8 cellular contexts compared by ENCODE assay signal in the genomic region with DNA sequence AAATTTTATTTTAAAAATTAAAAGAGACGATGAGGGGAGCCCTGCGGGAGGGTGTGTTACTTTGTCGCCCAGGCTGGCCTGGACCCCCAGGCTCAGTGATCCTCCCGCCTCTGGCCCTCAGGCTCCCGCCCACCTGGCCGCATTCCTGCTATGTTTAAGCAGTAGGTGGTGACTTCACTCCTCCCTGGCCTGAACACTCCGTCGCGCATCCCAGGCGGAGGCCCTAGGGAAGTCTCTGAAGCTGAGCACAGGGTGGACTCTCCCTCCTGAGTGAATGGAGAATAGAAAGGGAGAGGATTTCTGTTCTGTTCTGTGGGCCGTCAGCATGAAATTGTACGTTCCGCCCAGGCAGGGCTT. TPM values are rescaled to one million over a fixed set of nuclear protein-coding genes. Genes with fewer than 3 reads are reported as not detected.
A peak's percentile ranks its signal among the peaks of the same experiment; 100 is the strongest.
DNase-seq lines count a peak whose midpoint lies in the region; ATAC-seq and TF ChIP-seq lines count a peak whose summit lies in the region.
"Not testable (repeated sequence)": the region's sequence is repeated elsewhere in the genome, so short reads cannot be mapped to it uniquely, and the experiment has no call there.

No MANE protein-coding gene starts in this region.

- H3K4me3 ChIP-seq in Panc1 (ENCODE audit: low read depth in 2 of 2, low read length in 2 of 2) (peak overlapping the region; percentile 80 to 96), neuronal stem cell (ENCODE audit: low read length in 2 of 2) (peak overlapping the region; percentile 67 to 84), testis (peak overlapping the region; percentile 65 to 77)

- H3K79me1 ChIP-seq in neuronal stem cell (ENCODE audit: low read depth, low read length) = not testable (repeated sequence)

- not testable (repeated sequence) for H3K4me1 ChIP-seq in Panc1 (ENCODE audit: control insufficient read depth, insufficient read depth, low read length); neuronal stem cell (ENCODE audit: control insufficient read depth in 2 of 2, insufficient read depth in 1 of 2, low read depth in 1 of 2, low read length in 2 of 2); testis

- POLR2A ChIA-PET in Panc1 (lab: Charles Lee) = not testable (repeated sequence)

- peaks cover 30% of the 10 kb centered on the region for H3K9me3 Mint-ChIP-seq in activated naive CD4-positive, alpha-beta T cell treated with anti-CD3 and anti-CD28 coated beads, Interleukin-2, amount 50 U/mL, for 24 hours
- not testable (repeated sequence) for H3K9me3 Mint-ChIP-seq in endothelial cell (ENCODE audit: unreplicated experiment)
- H3K9me3 Mint-ChIP-seq in immature natural killer cell = peaks cover 8 to 21% (median 15%) of the 10 kb centered on the region in 6 donors

- intact Hi-C loops in Panc1 (cut with micrococcal nuclease; ENCODE audit: unreplicated experiment); testis (cut with DNase I; ENCODE audit: low total_unique reads): not testable (repeated sequence)

- not testable (repeated sequence) for H2BK120ac ChIP-seq in neuronal stem cell (ENCODE audit: low read depth, low read length)

- BruUV-seq in Panc1 (replicated peaks; lab: Mats Ljungman, UMichigan) = TSS peak; percentile 83

- H3K4me3 Mint-ChIP-seq in activated naive CD4-positive, alpha-beta T cell treated with anti-CD3 and anti-CD28 coated beads, Interleukin-2, amount 50 U/mL, for 24 hours = peak overlapping the region; percentile 93
- H3K4me3 Mint-ChIP-seq in endothelial cell (ENCODE audit: unreplicated experiment) (peak overlapping the region; percentile 96), immature natural killer cell (peak overlapping the region; percentile 89 to 96 (median 95))

- H3K27me3 Mint-ChIP-seq in activated naive CD4-positive, alpha-beta T cell treated with anti-CD3 and anti-CD28 coated beads, Interleukin-2, amount 50 U/mL, for 24 hours; endothelial cell (ENCODE audit: unreplicated experiment); immature natural killer cell (ENCODE audit: low read depth in 3 of 3): not testable (repeated sequence)

- not testable (repeated sequence) for TF ChIP-seq POLR2A in testis (IDR thresholded peaks at IDR 0.05)

- H2AFZ ChIP-seq in neuronal stem cell (ENCODE audit: low read length) = peak overlapping the region; percentile 88

- not testable (repeated sequence) for H3K9ac ChIP-seq in neuronal stem cell (ENCODE audit: low read depth, low read length, poor library complexity)

- in situ Hi-C loops in Panc1 (cut with HindIII; ENCODE audit: low pct_unique_long_range_greater_than_20kb, low sequenced_read_pairs) = not testable (repeated sequence)

- H3K4me2 ChIP-seq in neuronal stem cell (ENCODE audit: insufficient read depth, low read length, poor library complexity, severe bottlenecking) = peak overlapping the region; percentile 96

- not testable (repeated sequence) for TF ChIP-seq CTCF in Panc1 (IDR thresholded peaks at IDR 0.05); endothelial cell (IDR thresholded peaks at IDR 0.05; ENCODE audit: unreplicated experiment); testis (IDR thresholded peaks at IDR 0.05)

- ATAC-seq in HG03442 (IDR thresholded peaks at IDR 0.05; ENCODE audit: unreplicated experiment) (peak; percentile 6), Panc1 (peak; percentile 70)

- H3K14ac ChIP-seq in neuronal stem cell (ENCODE audit: low read length) = not testable (repeated sequence)

- peak overlapping the region; percentile 89 for H3K18ac ChIP-seq in neuronal stem cell (ENCODE audit: low read length)

- not testable (repeated sequence) for H3K27me3 ChIP-seq in Panc1 (ENCODE audit: control insufficient read depth, insufficient read depth, low read length); neuronal stem cell (ENCODE audit: control insufficient read depth in 3 of 3, insufficient read depth in 3 of 3, low read depth in 1 of 3, low read length in 3 of 3); testis

- peaks cover 38% of the 10 kb centered on the region for H3K36me3 Mint-ChIP-seq in activated naive CD4-positive, alpha-beta T cell treated with anti-CD3 and anti-CD28 coated beads, Interleukin-2, amount 50 U/mL, for 24 hours
- H3K36me3 Mint-ChIP-seq in endothelial cell (ENCODE audit: low read depth, unreplicated experiment) (peaks cover 40% of the 10 kb centered on the region), immature natural killer cell (peaks cover 33 to 36% (median 35%) of the 10 kb centered on the region in 3 donors)

- not testable (repeated sequence) for H3K9me3 ChIP-seq in Panc1 (ENCODE audit: control insufficient read depth, insufficient read depth, low read depth, low read length); testis
- H3K9me3 ChIP-seq in neuronal stem cell (replicated peaks in 1 of 2; ENCODE audit: control insufficient read depth in 2 of 2, insufficient read depth in 1 of 2, low read depth in 1 of 2, low read length in 2 of 2) = peaks cover 0 to 12% of the 10 kb centered on the region in 2 donors

- H3K4me1 Mint-ChIP-seq in activated naive CD4-positive, alpha-beta T cell treated with anti-CD3 and anti-CD28 coated beads, Interleukin-2, amount 50 U/mL, for 24 hours = peaks cover 25% of the 10 kb centered on the region
- H3K4me1 Mint-ChIP-seq in endothelial cell (ENCODE audit: unreplicated experiment) (peaks cover 12% of the 10 kb centered on the region), immature natural killer cell (peaks cover 36 to 53% of the 10 kb centered on the region in 2 donors)

- H3K27ac Mint-ChIP-seq in activated naive CD4-positive, alpha-beta T cell treated with anti-CD3 and anti-CD28 coated beads, Interleukin-2, amount 50 U/mL, for 24 hours = not testable (repeated sequence)
- peak overlapping the region; percentile 98 for H3K27ac Mint-ChIP-seq in endothelial cell (ENCODE audit: unreplicated experiment)
- H3K27ac Mint-ChIP-seq in immature natural killer cell = peak overlapping the region; percentile 89 to 97 (median 94)

- not testable (repeated sequence) for H4K91ac ChIP-seq in neuronal stem cell (ENCODE audit: low read depth, low read length, poor library complexity)

- not testable (repeated sequence) for H2BK12ac ChIP-seq in neuronal stem cell (ENCODE audit: low read length)

- H2BK15ac ChIP-seq in neuronal stem cell (ENCODE audit: low read length) = not testable (repeated sequence)

- H3K36me3 ChIP-seq in Panc1 (ENCODE audit: control insufficient read depth, insufficient read depth, low read length); testis (ENCODE audit: low read depth, missing control alignments): not testable (repeated sequence)
- peaks cover 6 to 30% of the 10 kb centered on the region in 2 donors for H3K36me3 ChIP-seq in neuronal stem cell (replicated peaks in 1 of 2; ENCODE audit: control insufficient read depth in 2 of 2, insufficient read depth in 2 of 2, low read length in 2 of 2)

- H2BK5ac ChIP-seq in neuronal stem cell (ENCODE audit: low read length) = not testable (repeated sequence)

- WGBS in neuronal stem cell (ENCODE audit: extremely low coverage in 2 of 2, insufficient read length in 2 of 2, insufficient replicate concordance in 1 of 2), 2 donors = no CpG with 5 or more reads among the region's 13 CpGs
- 1 to 4% methylated on average over 13 of the region's 13 CpGs for WGBS in testis, 2 donors

- not testable (repeated sequence) for H2AK5ac ChIP-seq in neuronal stem cell (ENCODE audit: low read depth, low read length)

- CTCF ChIA-PET in Panc1 (lab: Charles Lee) = not testable (repeated sequence)

- not testable (repeated sequence) for H3K4ac ChIP-seq in neuronal stem cell (ENCODE audit: low read length)

- peak overlapping the region; percentile 54 for H3K27ac ChIP-seq in Panc1 (ENCODE audit: low read length)
- peak overlapping the region; percentile 95 for H3K27ac ChIP-seq in neuronal stem cell (replicated peaks; ENCODE audit: low read length)
- peak overlapping the region; percentile 51 to 73 for H3K27ac ChIP-seq in testis

- DNase-seq in COLO668 (lab: John Stamatoyannopoulos, UW; ENCODE audit: unreplicated experiment) = peak; percentile 36
- not testable (repeated sequence) for DNase-seq in Panc1 (ENCODE audit: low read depth, low spot score); endothelial cell (ENCODE audit: low spot score); immature natural killer cell
- DNase-seq in neuronal stem cell (ENCODE audit: low spot score) = peak; percentile 48
- DNase-seq in testis = peak; percentile 25

- H3K23ac ChIP-seq in neuronal stem cell (ENCODE audit: low read depth, low read length, poor library complexity) = not testable (repeated sequence)

- H4K8ac ChIP-seq in neuronal stem cell (ENCODE audit: low read depth, low read length) = not testable (repeated sequence)

RNA-seq across cellular contexts. Expression of a gene that starts 0.5 kb away (rescaled TPM):
- total RNA-seq in Panc1 (2021; ENCODE audit: unreplicated experiment) (16.4 TPM), endothelial cell (ENCODE audit: unreplicated experiment) (18.5 TPM), testis (10 to 100 TPM; 21.3 to 22.4 TPM)
- polyA plus RNA-seq in Panc1 (2012; ENCODE audit: insufficient read length) = 5.5 TPM
- polyA plus RNA-seq in immature natural killer cell (10 to 100 TPM in 2 of 3 donors, 1 to 10 TPM in 1; 2.7 to 25.1 (median 13.3) TPM), testis (ENCODE audit: insufficient read depth, low read depth, low replicate concordance) (8.9 TPM)
- polyA plus RNA-seq in neuronal stem cell (2013, experiment 1 of 2) = 5.6 TPM
- 5.8 TPM for polyA plus RNA-seq in neuronal stem cell (2013, experiment 2 of 2)

RNA-seq across cellular contexts. Expression of a gene that starts 42.2 kb away (rescaled TPM):
- total RNA-seq in Panc1 (2021; ENCODE audit: unreplicated experiment) (19.1 TPM), endothelial cell (ENCODE audit: unreplicated experiment) (22.6 TPM), testis (10 to 100 TPM; 28.4 to 31.5 TPM)
- polyA plus RNA-seq in Panc1 (2012; ENCODE audit: insufficient read length) = 1.8 TPM
- polyA plus RNA-seq in immature natural killer cell (10 to 100 TPM in 2 of 3 donors, not detected in 1; 12.4 to 16.6 TPM), testis (ENCODE audit: insufficient read depth, low read depth, low replicate concordance) (10.0 TPM)
- polyA plus RNA-seq in neuronal stem cell (2013, experiment 1 of 2) = 5.6 TPM
- polyA plus RNA-seq in neuronal stem cell (2013, experiment 2 of 2) = 6.6 TPM
